In the genomic region with DNA sequence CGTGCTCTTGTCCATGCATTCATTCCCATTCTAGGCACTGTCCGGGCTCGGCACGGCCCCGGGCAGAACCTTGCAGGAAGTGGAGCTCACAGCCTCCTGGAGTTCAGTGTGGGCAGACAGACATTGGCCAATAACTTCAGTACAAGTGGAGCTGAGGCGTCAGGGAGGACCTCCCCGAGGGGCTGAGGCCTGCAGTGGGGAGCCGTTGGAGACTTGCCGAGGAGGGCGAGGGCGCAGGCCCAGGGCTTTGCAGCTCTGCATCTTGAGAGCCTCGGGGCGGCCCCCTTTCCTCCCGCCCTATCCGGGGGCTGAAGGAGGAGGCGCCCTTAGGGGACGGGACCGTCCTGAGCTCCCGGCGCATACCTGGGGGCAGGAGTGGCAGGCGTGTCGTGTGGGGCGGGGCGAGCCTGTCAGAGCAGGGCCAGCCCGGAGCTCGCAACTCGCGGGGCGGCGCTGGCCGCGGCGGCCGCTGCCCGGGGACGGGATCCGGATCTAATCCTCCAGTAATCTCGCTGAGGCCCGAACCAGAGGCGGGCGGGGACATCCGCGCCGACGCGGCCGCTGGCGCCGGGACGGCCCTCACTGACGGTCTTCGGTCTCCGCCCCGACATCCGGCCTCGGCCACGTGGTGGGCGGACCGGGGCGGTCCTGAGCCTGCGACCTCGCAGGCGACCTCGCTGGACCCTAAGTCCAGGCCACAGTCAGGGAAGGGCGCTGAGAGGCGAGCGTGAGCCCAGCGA, we compare ENCODE assay signal across 8 cellular contexts. TPM values are rescaled to one million over a fixed set of nuclear protein-coding genes. Genes with fewer than 3 reads are reported as not detected.
A peak's percentile ranks its signal among the peaks of the same experiment; 100 is the strongest.
DNase-seq lines count a peak whose midpoint lies in the region; ATAC-seq and TF ChIP-seq lines count a peak whose summit lies in the region.

A gene (plus strand): TSS at position 698 of the 740 bp plus-strand sequence. CDS start 530 bp downstream, outside the sequence.

- H3K9me3 ChIP-seq in Peyer's patch: no peaks in the 10 kb centered on the region
- H3K9me3 ChIP-seq in naive thymus-derived CD4-positive, alpha-beta T cell (ENCODE audit: control insufficient read depth in 2 of 3, low read length in 3 of 3): no peaks in the 10 kb centered on the region

- CTCF ChIA-PET in naive thymus-derived CD4-positive, alpha-beta T cell (lab: Charles Lee): interaction anchor here (0.6 to 2.5 kb wide), 7 partner anchors 9 to 162 kb away, joined by 3 to 15 read pairs (median 4); a partner anchor contains a TSS

- no peaks in the 10 kb centered on the region for H3K27me3 ChIP-seq in Peyer's patch
- H3K27me3 ChIP-seq in naive thymus-derived CD4-positive, alpha-beta T cell (ENCODE audit: control insufficient read depth in 2 of 2, insufficient read depth in 2 of 2, low read length in 2 of 2): no peaks in the 10 kb centered on the region

- peak in 11 of 14 donors; percentile 47 to 84 (median 62) for DNase-seq in C1 segment of cervical spinal cord (lab: John Stamatoyannopoulos, UW)
- DNase-seq in Peyer's patch: peak; percentile 75 to 96 (median 94)
- DNase-seq in activated T-helper 1 cell treated with Interleukin-2 at 50 U/mL for 16 hours (ENCODE audit: low read depth): peak; percentile 52
- peak; percentile 92 for DNase-seq in fibroblast of gingiva (ENCODE audit: low read depth)
- DNase-seq in naive thymus-derived CD4-positive, alpha-beta T cell: peak; percentile 48 to 86 (median 56)
- peak; percentile 82 for DNase-seq in stimulated activated naive B cell treated with anti-CD40 and anti-IgM and Interleukin-4, amounts not matched to agents 10 μg/mL and 1 μg/mL and 100 μg/mL, for 72 hours

- no peak for TF ChIP-seq CTCF in Peyer's patch (IDR thresholded peaks at IDR 0.05)

- peaks cover 0 to 5% (median 0%) of the 10 kb centered on the region in 5 donors for H3K36me3 Mint-ChIP-seq in naive thymus-derived CD4-positive, alpha-beta T cell
- H3K36me3 Mint-ChIP-seq in stimulated activated naive B cell treated with anti-CD40 and anti-IgM and Interleukin-4, amounts not matched to agents 10 μg/mL and 1 μg/mL and 100 μg/mL, for 72 hours: peaks cover 0 to 6% of the 10 kb centered on the region in 2 donors

- peaks cover 18 to 27% (median 22%) of the 10 kb centered on the region in 7 donors for H3K4me1 Mint-ChIP-seq in naive thymus-derived CD4-positive, alpha-beta T cell
- H3K4me1 Mint-ChIP-seq in stimulated activated naive B cell treated with anti-CD40 and anti-IgM and Interleukin-4, amounts not matched to agents 10 μg/mL and 1 μg/mL and 100 μg/mL, for 72 hours: peaks cover 26 to 44% of the 10 kb centered on the region in 2 donors

- TF ChIP-seq POLR2A in Peyer's patch (IDR thresholded peaks at IDR 0.05): peak; percentile 80 to 92

- peak within 1 kb of the TSS; percentile 83 to 99 (median 94) for H3K4me3 Mint-ChIP-seq in naive thymus-derived CD4-positive, alpha-beta T cell
- peak within 1 kb of the TSS; percentile 91 for H3K4me3 Mint-ChIP-seq in stimulated activated naive B cell treated with anti-CD40 and anti-IgM and Interleukin-4, amounts not matched to agents 10 μg/mL and 1 μg/mL and 100 μg/mL, for 72 hours

- H3K4me1 ChIP-seq in Peyer's patch: peaks cover 0 to 45% (median 12%) of the 10 kb centered on the region in 4 donors
- peaks cover 10 to 12% of the 10 kb centered on the region in 2 donors for H3K4me1 ChIP-seq in naive thymus-derived CD4-positive, alpha-beta T cell (ENCODE audit: control insufficient read depth in 2 of 2, insufficient read depth in 2 of 2, low read length in 2 of 2)

- POLR2A ChIA-PET in naive thymus-derived CD4-positive, alpha-beta T cell (lab: Charles Lee): interaction anchor here (0.9 to 3.4 kb wide), 8 partner anchors 9 to 172 kb away, joined by 3 to 23 read pairs (median 10); a partner anchor contains a TSS

- peak; percentile 81 for ATAC-seq in GM19035 (IDR thresholded peaks at IDR 0.05; ENCODE audit: unreplicated experiment)
- peak; percentile 76 for ATAC-seq in HG03280 (IDR thresholded peaks at IDR 0.05; ENCODE audit: unreplicated experiment)
- ATAC-seq in naive thymus-derived CD4-positive, alpha-beta T cell: peak; percentile 85
- peak; percentile 89 for ATAC-seq in stimulated activated naive B cell treated with anti-CD40 and anti-IgM and Interleukin-4, amounts not matched to agents 10 μg/mL and 1 μg/mL and 100 μg/mL, for 72 hours (replicated peaks)

- peak within 1 kb of the TSS; percentile 91 to 98 (median 94) for H3K27ac ChIP-seq in Peyer's patch
- H3K27ac ChIP-seq in naive thymus-derived CD4-positive, alpha-beta T cell (ENCODE audit: low read depth, low read length): peak within 1 kb of the TSS; percentile 83

- H3K27me3 Mint-ChIP-seq in naive thymus-derived CD4-positive, alpha-beta T cell: no peaks in the 10 kb centered on the region
- H3K27me3 Mint-ChIP-seq in stimulated activated naive B cell treated with anti-CD40 and anti-IgM and Interleukin-4, amounts not matched to agents 10 μg/mL and 1 μg/mL and 100 μg/mL, for 72 hours: no peaks in the 10 kb centered on the region

- H3K4me3 ChIP-seq in Peyer's patch: peak within 1 kb of the TSS; percentile 60 to 68 (median 66)
- peak within 1 kb of the TSS; percentile 77 for H3K4me3 ChIP-seq in naive thymus-derived CD4-positive, alpha-beta T cell (ENCODE audit: low read length)

- no peaks in the 10 kb centered on the region for H3K9me3 Mint-ChIP-seq in naive thymus-derived CD4-positive, alpha-beta T cell
- no peaks in the 10 kb centered on the region for H3K9me3 Mint-ChIP-seq in stimulated activated naive B cell treated with anti-CD40 and anti-IgM and Interleukin-4, amounts not matched to agents 10 μg/mL and 1 μg/mL and 100 μg/mL, for 72 hours

- peak within 1 kb of the TSS; percentile 81 to 97 (median 90) for H3K27ac Mint-ChIP-seq in naive thymus-derived CD4-positive, alpha-beta T cell
- H3K27ac Mint-ChIP-seq in stimulated activated naive B cell treated with anti-CD40 and anti-IgM and Interleukin-4, amounts not matched to agents 10 μg/mL and 1 μg/mL and 100 μg/mL, for 72 hours: peak within 1 kb of the TSS; percentile 96

- intact Hi-C loops in naive thymus-derived CD4-positive, alpha-beta T cell (cut with micrococcal nuclease): loop anchor here (1.0 kb wide), 3 partner anchors 8 to 12 kb away; a partner anchor contains a TSS

- peaks cover 0 to 6% (median 0%) of the 10 kb centered on the region in 3 donors for H3K36me3 ChIP-seq in Peyer's patch
- peaks cover 0 to 9% (median 0%) of the 10 kb centered on the region in 3 experiments for H3K36me3 ChIP-seq in naive thymus-derived CD4-positive, alpha-beta T cell (ENCODE audit: control insufficient read depth in 2 of 3, insufficient read depth in 3 of 3, low read length in 3 of 3)

RNA-seq across cellular contexts. Expression of the gene that starts here (rescaled TPM):
- 100 to 1,000 TPM in 3 of 4 donors, 10 to 100 TPM in 1; 95.7 to 977 (median 609) TPM for total RNA-seq in Peyer's patch
- 10 to 100 TPM in 4 of 5 experiments, 1 to 10 TPM in 1; 7.8 to 28.3 (median 12.0) TPM for total RNA-seq in naive thymus-derived CD4-positive, alpha-beta T cell
- polyA plus RNA-seq in naive thymus-derived CD4-positive, alpha-beta T cell: 10 to 100 TPM; 12.4 to 13.3 TPM

Comparison
In these comparisons a context has a peak if more than half of its experiments do, and no peak if none do; other contexts are left out.
1. Peak in every context shown above with its lines: DNase-seq, ATAC-seq, H3K4me3 ChIP-seq and H3K27ac ChIP-seq.